ENCODE assay signal across 21 cellular contexts in genomic region chr17:74968361-74968780, GRCh38. TPM values are rescaled to one million over a fixed set of nuclear protein-coding genes. Genes with fewer than 3 reads are reported as not detected.
DNase-seq lines count a peak whose midpoint lies in the region; ATAC-seq and TF ChIP-seq lines count a peak whose summit lies in the region.
"Had no signal": no experiment of that assay in that cellular context is flagged by ENCODE, and none has a peak within 500 bp of the region (broad histone marks: within the 10 kb centered on the region; RNA-seq: fewer than 3 reads in every experiment).

No MANE protein-coding gene starts in this region.

- intact Hi-C loops in uterus (cut with DNase I; ENCODE audit: low total_unique reads), result loop anchor here (10.0 kb wide), 2 partner anchors 46 to 236 kb away; partner anchors contain the start of genes MRPL58 and NUP85

- ATAC-seq in HG02610 (IDR thresholded peaks at IDR 0.05; ENCODE audit: unreplicated experiment), result no peak
- ATAC-seq: GM12878; stimulated activated naive CD8-positive, alpha-beta T cell treated with anti-CD3 and anti-CD28 coated beads, Interleukin-15, Interleukin-2, amounts not matched to agents 100 U/mL and 50 U/mL, for 24 hours had no signal

- H3K4me3 ChIP-seq in iPS-20b (ENCODE audit: low read length) (peak overlapping the region; percentile 6; the same call in 1 of the 2 replicates), uterus (no peak overlapping the region)
- H3K4me3 ChIP-seq: esophagus muscularis mucosa, GM12878, sigmoid colon had no signal

- no peaks in the 10 kb centered on the region for H3K79me2 ChIP-seq in H9 (ENCODE audit: insufficient read depth, low read length)

- H3K27ac ChIP-seq in H9 (ENCODE audit: insufficient read length, low read depth, low read length) (no peak overlapping the region), iPS-20b (ENCODE audit: low read length) (no peak overlapping the region), temporal lobe (ENCODE audit: low read depth, low read length) (peak overlapping the region; percentile 4), uterus (no peak overlapping the region)
- H3K27ac ChIP-seq: esophagus muscularis mucosa, sigmoid colon had no signal

- TF ChIP-seq POLR2A in uterus (IDR thresholded peaks at IDR 0.05), result no peak

- H3K4me3 Mint-ChIP-seq in H9, result no peak overlapping the region; a peak in 1 of 5 replicates

- H3K9me3 Mint-ChIP-seq in H9, result peaks cover 0 to 2% of the 10 kb centered on the region in 2 experiments; a peak in 1 of 5 replicates
- H3K9me3 Mint-ChIP-seq: activated T-helper 2 cell treated with anti-CD3 and anti-CD28 coated beads, Interferon-gamma antibody, Interleukin-2, Interleukin-4, amounts not matched to agents 10 μg/mL and 5 μg/mL and 100 μg/mL, durations not matched to agents 14 hours and 24 hours and 36 hours had no signal

- no peaks in the 10 kb centered on the region for H3K79me1 ChIP-seq in H9 (ENCODE audit: insufficient read depth, low read depth, low read length, poor library complexity, severe bottlenecking)

- peaks cover 8% of the 10 kb centered on the region for H3K23me2 ChIP-seq in H9 (ENCODE audit: insufficient read length, low read depth, low read length, poor library complexity, severe bottlenecking)

- no peak overlapping the region for H3K4ac ChIP-seq in H9 (ENCODE audit: low read depth, low read length)

- H3K4me1 ChIP-seq in H9 (ENCODE audit: insufficient read depth, low read length) (no peaks in the 10 kb centered on the region; the same call in 1 of the 2 replicates), iPS-20b (ENCODE audit: insufficient read depth, low read length) (0 out of 2 replicates have a peak, but pooled peaks cover 7% of the 10 kb centered on the region), uterus (peaks cover 0 to 11% of the 10 kb centered on the region in 2 donors)

- no peak overlapping the region for H4K91ac ChIP-seq in H9 (ENCODE audit: insufficient read length, low read depth, low read length)

- no peak overlapping the region for H2BK5ac ChIP-seq in H9 (ENCODE audit: insufficient read length, low read length)

- TF ChIP-seq CTCF in H9 (conservative IDR thresholded peaks at IDR 0.05) (no peak), uterus (IDR thresholded peaks at IDR 0.05) (no peak)

- H4K5ac ChIP-seq in H9 (ENCODE audit: insufficient read length, low read depth, low read length), result no peak overlapping the region

- DNase-seq in H9 (no peak), NCI-H510A treated with DMSO at 0.1 percent for 48 hours (lab: John Stamatoyannopoulos, UW) (peak; percentile 28), NCI-H1417 treated with DMSO at 0.1 percent for 48 hours (lab: John Stamatoyannopoulos, UW) (no peak), uterus (no peak)
- DNase-seq: activated CD4-positive, alpha-beta T cell treated with anti-CD3 and anti-CD28 coated beads for 1 hour; GF-D8; IMR-90; MV-4-11; NCI-H2081; NCI-H526 treated with DMSO at 0.1 percent for 48 hours; sigmoid colon; stimulated activated naive CD8-positive, alpha-beta T cell treated with anti-CD3 and anti-CD28 coated beads, Interleukin-15, Interleukin-2, amounts not matched to agents 100 U/mL and 50 U/mL, for 24 hours had no signal

- no peak overlapping the region for H2BK12ac ChIP-seq in H9 (ENCODE audit: insufficient read length, low read depth, low read length)

- H3K9ac ChIP-seq in H9 (ENCODE audit: extremely low read depth, insufficient read length, low read length), result no peak overlapping the region
- H3K9ac ChIP-seq in iPS-20b (ENCODE audit: low read depth, low read length), result no peak overlapping the region; the same call in 1 of the 2 replicates

- no CpG with 5 or more reads among the region's 5 CpGs for WGBS in H9 (ENCODE audit: extremely low coverage, insufficient read length, low lambda C conversion rate)

- H3K4me2 ChIP-seq in H9 (ENCODE audit: insufficient read depth, insufficient read length, low read length), result no peak overlapping the region

- H3K4me1 Mint-ChIP-seq in H9, result peaks cover 10 to 19% of the 10 kb centered on the region in 2 experiments

- no peak overlapping the region for H3T11ph ChIP-seq in H9 (ENCODE audit: low read length)

- H2BK120ac ChIP-seq in H9 (ENCODE audit: low read depth, low read length, poor library complexity, severe bottlenecking), result no peak overlapping the region

- peaks cover 33% of the 10 kb centered on the region for H3K27me3 Mint-ChIP-seq in H9 (ENCODE audit: low read depth)

- H2BK20ac ChIP-seq in H9 (ENCODE audit: low read depth, low read length, poor library complexity, severe bottlenecking), result no peak overlapping the region

- no peak overlapping the region for H2AK5ac ChIP-seq in H9 (ENCODE audit: insufficient read length, low read length)

- H4K8ac ChIP-seq in H9 (replicated peaks; ENCODE audit: insufficient read length, low read depth, low read length), result no peak overlapping the region

- peak overlapping the region in 1 of 3 experiments; percentile 64; a peak in 1 of 7 replicates for H3K27ac Mint-ChIP-seq in H9
- H3K27ac Mint-ChIP-seq: activated T-helper 2 cell treated with anti-CD3 and anti-CD28 coated beads, Interferon-gamma antibody, Interleukin-2, Interleukin-4, amounts not matched to agents 10 μg/mL and 5 μg/mL and 100 μg/mL, durations not matched to agents 14 hours and 24 hours and 36 hours had no signal

- no peak overlapping the region for H3K23ac ChIP-seq in H9 (ENCODE audit: insufficient read length, low read depth, low read length)

- H2AFZ ChIP-seq in H9 (ENCODE audit: low read length), result no peak overlapping the region

- H4K20me1 ChIP-seq in H9 (ENCODE audit: control insufficient read depth, insufficient read depth, insufficient read length), result peaks cover 3% of the 10 kb centered on the region

- no peaks in the 10 kb centered on the region for H3K9me3 ChIP-seq in H9 (ENCODE audit: control insufficient read depth, low read depth, low read length)
- H3K9me3 ChIP-seq in iPS-20b (ENCODE audit: insufficient read depth, low read depth, low read length), result no peaks in the 10 kb centered on the region
- H3K9me3 ChIP-seq in uterus, result no peaks in the 10 kb centered on the region
- H3K9me3 ChIP-seq: esophagus muscularis mucosa, sigmoid colon had no signal

- H2BK15ac ChIP-seq in H9 (ENCODE audit: low read depth, low read length), result no peak overlapping the region

- H3K27me3 ChIP-seq in H9 (ENCODE audit: insufficient read depth, low read length), result peaks cover 15% of the 10 kb centered on the region
- H3K27me3 ChIP-seq in iPS-20b (ENCODE audit: insufficient read depth, low read length), result peaks cover 33% of the 10 kb centered on the region
- peaks cover 0 to 4% of the 10 kb centered on the region in 2 donors for H3K27me3 ChIP-seq in uterus

- H3K18ac ChIP-seq in H9 (ENCODE audit: insufficient read length, low read depth, low read length), result no peak overlapping the region

- no peak overlapping the region for H3K56ac ChIP-seq in H9 (ENCODE audit: insufficient read length, low read depth, low read length)

- H3K14ac ChIP-seq in H9 (ENCODE audit: insufficient read depth, low read length), result peak overlapping the region; percentile 36; the same call in 1 of the 2 replicates

- H3K36me3 Mint-ChIP-seq in H9 (ENCODE audit: insufficient read depth in 1 of 3, low read depth in 3 of 3), result no peaks in the 10 kb centered on the region

- H3K36me3 ChIP-seq in iPS-20b (ENCODE audit: insufficient read depth, low read depth, low read length) (no peaks in the 10 kb centered on the region), uterus (no peaks in the 10 kb centered on the region)
- H3K36me3 ChIP-seq: sigmoid colon had no signal

RNA-seq across cellular contexts. Expression of gene HID1, which starts 4.2 kb away (rescaled TPM):
- 12.7 and 13.9 TPM in 2 replicates for total RNA-seq in H9 (2021)
- total RNA-seq in temporal lobe, result 16.7 TPM
- 10 to 100 TPM in 2 of 4 donors, 1 to 10 TPM in 2; 4.4 to 46.2 (median 22.6) TPM for total RNA-seq in uterus

RNA-seq across cellular contexts. Expression of gene CDR2L, which starts 19.1 kb away (rescaled TPM):
- total RNA-seq in H9 (2021) (23.3 and 24.0 TPM in 2 replicates), temporal lobe (5.9 TPM), uterus (10 to 100 TPM in 1 of 4 donors, 1 to 10 TPM in 3; 4.7 to 25.4 (median 6.7) TPM)

RNA-seq across cellular contexts. Expression of gene OTOP3, which starts 32.7 kb away (rescaled TPM):
- total RNA-seq in H9 (2021) (not detected in 2 replicates), temporal lobe (not detected), uterus (not detected)
- total RNA-seq: activated T-helper 2 cell treated with anti-CD3 and anti-CD28 coated beads, Interferon-gamma antibody, Interleukin-2, Interleukin-4, amounts not matched to agents 10 μg/mL and 5 μg/mL and 100 μg/mL, durations not matched to agents 14 hours and 24 hours and 36 hours; dermis microvascular lymphatic vessel endothelial cell; esophagus muscularis mucosa; GM12878; IMR-90; osteoblast; sigmoid colon; SK-MEL-5 had no signal

RNA-seq across cellular contexts. Expression of gene MRPL58, which starts 44.1 kb away (rescaled TPM):
- 41.0 and 43.2 TPM in 2 replicates for total RNA-seq in H9 (2021)
- 8.6 TPM for total RNA-seq in temporal lobe
- total RNA-seq in uterus, result 10 to 100 TPM; 18.2 to 26.4 (median 20.8) TPM

RNA-seq across cellular contexts. Expression of gene OTOP2, which starts 44.3 kb away (rescaled TPM):
- total RNA-seq in H9 (2021) (0.11 TPM in 1 of 2 replicates, not detected in the other), temporal lobe (not detected), uterus (under 1 TPM in 1 of 4 donors, not detected in 3; 0.46 TPM)
- total RNA-seq: activated T-helper 2 cell treated with anti-CD3 and anti-CD28 coated beads, Interferon-gamma antibody, Interleukin-2, Interleukin-4, amounts not matched to agents 10 μg/mL and 5 μg/mL and 100 μg/mL, durations not matched to agents 14 hours and 24 hours and 36 hours; dermis microvascular lymphatic vessel endothelial cell; esophagus muscularis mucosa; GM12878; IMR-90; osteoblast; SK-MEL-5 had no signal
